Comparison of ENCODE assay signal across 8 cellular contexts in the genomic region with DNA sequence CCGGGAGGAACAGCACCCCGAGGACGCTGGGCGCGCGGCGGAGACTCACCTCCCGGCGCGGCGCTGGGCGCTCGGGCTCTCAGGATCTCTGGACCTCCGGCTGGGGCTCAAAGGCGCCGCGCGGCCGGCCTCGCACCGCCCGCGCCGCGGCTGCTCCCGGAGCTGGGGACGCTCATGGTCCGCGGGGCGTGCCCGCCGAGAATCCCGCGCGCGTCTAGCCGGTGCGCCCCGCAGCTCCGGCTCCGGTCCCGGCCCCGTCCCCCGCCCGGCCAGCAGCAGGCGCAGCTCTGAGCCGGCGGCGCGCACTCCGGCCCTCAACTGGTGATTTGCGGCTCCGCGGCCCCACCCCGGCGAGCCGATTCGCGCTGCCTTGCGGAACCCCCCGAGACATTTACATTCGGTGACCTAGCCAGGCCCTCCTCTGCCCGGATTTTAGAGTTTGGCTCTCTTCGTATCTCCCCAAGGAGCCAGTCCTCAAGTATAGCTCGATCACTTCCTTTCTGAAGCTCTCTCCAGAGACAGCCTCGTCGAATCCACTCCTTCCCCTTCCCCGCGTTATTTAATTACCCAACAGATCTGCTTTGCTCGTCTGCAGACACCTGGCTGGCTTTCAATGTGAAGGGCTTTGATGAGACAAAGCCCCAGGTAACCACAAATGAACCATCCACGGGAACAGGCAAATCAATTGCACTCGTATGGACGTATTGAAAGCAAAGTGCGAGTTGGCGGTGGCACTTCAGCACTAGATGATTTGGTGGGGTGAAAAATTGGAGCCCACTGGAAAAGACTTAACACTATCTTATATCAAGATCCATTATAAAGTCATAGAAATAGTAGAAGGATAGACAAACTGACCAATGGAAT. TPM values are rescaled to one million over a fixed set of nuclear protein-coding genes. Genes with fewer than 3 reads are reported as not detected.
DNase-seq lines count a peak whose midpoint lies in the region; ATAC-seq and TF ChIP-seq lines count a peak whose summit lies in the region.

BCAR3 (minus strand) TSS at position 289 of the 864 bp plus-strand sequence. CDS start 6,907 bp downstream, outside the sequence.

- peak within 1 kb of the TSS; percentile 90 for H3K4me3 ChIP-seq in trophoblast cell (ENCODE audit: low read depth, low read length)

- peaks cover 26% of the 10 kb centered on the region for H3K27me3 ChIP-seq in CD4-positive, alpha-beta T cell (ENCODE audit: control insufficient read depth, insufficient read depth, low read length)
- no peaks in the 10 kb centered on the region for H3K27me3 ChIP-seq in trophoblast cell (ENCODE audit: insufficient read depth, low read length)

- H2BK5ac ChIP-seq in trophoblast cell (ENCODE audit: low read depth, low read length, poor library complexity) = peak within 1 kb of the TSS; percentile 88

- peak within 1 kb of the TSS; percentile 96 for H3K4ac ChIP-seq in trophoblast cell (ENCODE audit: low read depth, low read length)

- CTCF ChIA-PET in CD4-positive, alpha-beta T cell (lab: Charles Lee) = no interaction called here

- H3K79me1 ChIP-seq in trophoblast cell (ENCODE audit: low read length) = peaks cover 15% of the 10 kb centered on the region

- H3K23ac ChIP-seq in trophoblast cell (ENCODE audit: low read length) = no peak within 1 kb of the TSS

- peak within 1 kb of the TSS; percentile 81 for H3K9ac ChIP-seq in trophoblast cell (ENCODE audit: low read length)

- peaks cover 19% of the 10 kb centered on the region for H3K79me2 ChIP-seq in trophoblast cell (ENCODE audit: control insufficient read depth, insufficient read depth, low read length, poor library complexity)

- no peaks in the 10 kb centered on the region for H3K36me3 Mint-ChIP-seq in CD4-positive, alpha-beta T cell (ENCODE audit: low read depth)

- H3K4me1 Mint-ChIP-seq in CD4-positive, alpha-beta T cell (ENCODE audit: low read depth) = peaks cover 9% of the 10 kb centered on the region

- peak within 1 kb of the TSS; percentile 79 for H3K4me3 Mint-ChIP-seq in CD4-positive, alpha-beta T cell

- peak within 1 kb of the TSS; percentile 93 for H4K91ac ChIP-seq in trophoblast cell (ENCODE audit: low read depth, low read length)

- no peak for DNase-seq in CD4-positive, alpha-beta T cell
- DNase-seq in NCI-H345 treated with DMSO at 0.1 percent for 48 hours (lab: John Stamatoyannopoulos, UW; ENCODE audit: unreplicated experiment) (peak; percentile 37), amniotic stem cell (lab: John Stamatoyannopoulos, UW) (peak; percentile 42), left cardiac atrium (peak; percentile 83), trophoblast cell (peak; percentile 42 to 66), SHP77 treated with DMSO at 0.1 percent for 48 hours (lab: John Stamatoyannopoulos, UW) (no peak)

- peak within 1 kb of the TSS; percentile 92 for H4K12ac ChIP-seq in trophoblast cell (ENCODE audit: low read depth, low read length)

- intact Hi-C loops in CD4-positive, alpha-beta T cell (cut with DNase I, micrococcal nuclease) = no loop called here
- intact Hi-C loops in left cardiac atrium (cut with DNase I) = loop anchor here (2.0 to 5.0 kb wide), 4 partner anchors 19 to 133 kb away; no protein-coding TSS in a partner anchor

- no peak for TF ChIP-seq CTCF in CD4-positive, alpha-beta T cell (IDR thresholded peaks at IDR 0.05)

- peak within 1 kb of the TSS; percentile 88 for H3K14ac ChIP-seq in trophoblast cell (ENCODE audit: low read length)

- H3K4me2 ChIP-seq in trophoblast cell (ENCODE audit: low read length) = peak within 1 kb of the TSS; percentile 89

- no peaks in the 10 kb centered on the region for H3K9me3 ChIP-seq in CD4-positive, alpha-beta T cell (ENCODE audit: control insufficient read depth, low read length)
- H3K9me3 ChIP-seq in trophoblast cell (ENCODE audit: insufficient read depth, low read depth, low read length) = no peaks in the 10 kb centered on the region

- H3K27ac Mint-ChIP-seq in CD4-positive, alpha-beta T cell = no peak within 1 kb of the TSS

- H2BK120ac ChIP-seq in trophoblast cell (ENCODE audit: insufficient read depth, low read length, poor library complexity) = peak within 1 kb of the TSS; percentile 78

- no CpG with 5 or more reads among the region's 75 CpGs for WGBS in trophoblast cell (ENCODE audit: extremely low coverage, insufficient coverage, insufficient read length)

- ATAC-seq in CD4-positive, alpha-beta T cell (ENCODE audit: poor library complexity) = peak; percentile 24
- peak; percentile 73 for ATAC-seq in GM18867 (IDR thresholded peaks at IDR 0.05; ENCODE audit: unreplicated experiment)
- peak; percentile 70 for ATAC-seq in HG03025 (IDR thresholded peaks at IDR 0.05; ENCODE audit: low FRiP score, unreplicated experiment)
- peak; percentile 82 to 88 for ATAC-seq in left cardiac atrium

- H3K36me3 ChIP-seq in trophoblast cell (ENCODE audit: control insufficient read depth in 1 of 2, insufficient read depth in 2 of 2, low read length in 2 of 2) = peaks cover 2 to 4% of the 10 kb centered on the region in 2 experiments

- H3K9me3 Mint-ChIP-seq in CD4-positive, alpha-beta T cell = no peaks in the 10 kb centered on the region

- H3K4me1 ChIP-seq in trophoblast cell (ENCODE audit: control insufficient read depth in 1 of 2, insufficient read depth in 2 of 2, low read length in 2 of 2) = peaks cover 3 to 9% of the 10 kb centered on the region in 2 experiments

- peak within 1 kb of the TSS; percentile 52 for H2BK12ac ChIP-seq in trophoblast cell (ENCODE audit: low read length)

- H3K27me3 Mint-ChIP-seq in CD4-positive, alpha-beta T cell = peaks cover 61% of the 10 kb centered on the region

- peak within 1 kb of the TSS; percentile 88 for H2AFZ ChIP-seq in trophoblast cell (ENCODE audit: insufficient read depth, low read length, poor library complexity)

- H4K8ac ChIP-seq in trophoblast cell (ENCODE audit: low read depth, low read length) = peak within 1 kb of the TSS; percentile 68

- POLR2A ChIA-PET in CD4-positive, alpha-beta T cell (lab: Charles Lee) = interaction anchor here (0.6 kb wide), 1 partner anchor 789 kb away, joined by 3 read pairs; no protein-coding TSS in a partner anchor

- peak within 1 kb of the TSS; percentile 88 for H3K18ac ChIP-seq in trophoblast cell (ENCODE audit: low read length)

- no peak within 1 kb of the TSS for H3K27ac ChIP-seq in CD4-positive, alpha-beta T cell (ENCODE audit: low read depth, low read length)
- H3K27ac ChIP-seq in trophoblast cell (ENCODE audit: low read depth, low read length) = peak within 1 kb of the TSS; percentile 83

- peak within 1 kb of the TSS; percentile 64 for H2AK5ac ChIP-seq in trophoblast cell (ENCODE audit: low read length)

RNA-seq across cellular contexts. Expression of gene BCAR3, which starts in this region (rescaled TPM):
- total RNA-seq in CD4-positive, alpha-beta T cell = under 1 TPM; 0.47 to 0.92 TPM
- 10 to 100 TPM; 12.4 to 17.5 TPM for total RNA-seq in left cardiac atrium
- 28.1 and 29.7 TPM in 2 replicates for polyA plus RNA-seq in trophoblast cell (2013)

Comparison
In these comparisons a context has a peak if more than half of its experiments do, and no peak if none do; other contexts are left out.
1. RNA of gene BCAR3 (total RNA-seq): 12.4 to 17.5 TPM in left cardiac atrium; 0.47 to 0.92 TPM in CD4-positive, alpha-beta T cell; every median in the first group is over 4 times any median in the second.
2. Peak in ATAC-seq in CD4-positive, alpha-beta T cell; RNA of the gene not detected or under 1 TPM.
3. ATAC-seq: peak in every context shown above with its lines; median percentile 85 in left cardiac atrium; 73 in GM18867; 70 in HG03025; 24 in CD4-positive, alpha-beta T cell.
4. DNase-seq: peak in NCI-H345 treated with DMSO at 0.1 percent for 48 hours (single experiment), amniotic stem cell (single experiment), left cardiac atrium (single experiment) and trophoblast cell (2 of 2); none in CD4-positive, alpha-beta T cell (0 of 10) and SHP77 treated with DMSO at 0.1 percent for 48 hours (single experiment).
5. intact Hi-C loops: an anchor here in left cardiac atrium (2.0 to 5.0 kb wide); none called in CD4-positive, alpha-beta T cell.